Comparison of ENCODE assay signal across 8 cellular contexts in the genomic region with DNA sequence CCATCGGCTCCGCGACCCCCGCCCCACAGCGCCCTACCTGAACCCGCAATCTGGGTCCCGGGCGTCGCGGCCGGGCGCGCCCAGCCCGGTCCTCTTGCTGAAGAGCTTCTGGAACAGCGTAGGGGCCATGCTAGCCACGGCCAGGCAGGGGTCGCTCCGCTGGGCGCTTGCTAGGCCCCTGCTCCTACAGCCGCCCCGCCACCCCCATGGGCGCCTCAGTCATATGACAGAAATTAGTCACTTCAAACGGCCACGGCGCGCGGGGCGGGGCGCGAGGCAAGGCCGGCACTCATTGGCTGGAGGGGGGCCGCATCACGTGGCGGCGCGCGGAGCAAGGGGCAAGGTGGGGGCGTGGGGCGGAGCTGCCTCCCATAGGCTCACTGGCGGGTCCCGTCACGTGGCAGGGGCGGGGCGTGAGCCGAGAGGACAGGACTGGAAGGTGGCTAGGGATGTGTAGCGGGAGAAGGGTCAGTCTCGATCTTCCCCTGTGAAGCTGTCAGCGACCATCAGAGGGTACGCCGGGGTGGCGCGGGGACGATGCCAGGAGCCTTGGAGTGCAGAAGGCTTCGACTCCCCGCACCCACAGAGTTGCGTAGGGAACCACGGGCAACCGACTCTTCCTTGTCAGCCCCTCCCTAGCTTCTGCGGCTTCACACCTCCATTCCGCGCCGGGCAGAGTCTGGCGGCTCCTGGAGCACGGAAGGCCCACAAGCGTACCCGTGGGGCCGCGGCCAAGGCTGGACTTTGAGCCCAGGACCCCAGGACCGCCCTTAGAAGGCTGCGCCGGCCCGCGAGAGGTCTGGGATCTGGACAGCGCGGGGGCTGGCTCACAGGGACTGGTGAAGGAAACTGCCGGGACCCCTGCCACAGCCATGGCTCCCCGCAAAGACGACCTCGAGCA. TPM values are rescaled to one million over a fixed set of nuclear protein-coding genes. Genes with fewer than 3 reads are reported as not detected.
A peak's percentile ranks its signal among the peaks of the same experiment; 100 is the strongest.
DNase-seq lines count a peak whose midpoint lies in the region; ATAC-seq and TF ChIP-seq lines count a peak whose summit lies in the region.

Gene FNIP1 (minus strand): TSS at position 225 of the 901 bp plus-strand sequence. CDS start 96 bp downstream, at position 129.

- intact Hi-C loops in left lung (cut with DNase I): no loop called here

- H3K4me2 ChIP-seq in BLaER1 treated with 17β-estradiol and CSF1 and Interleukin-3, amounts not matched to agents 10 nM and 100 nM: peak within 1 kb of the TSS; percentile 87 to 100 (median 97)

- peaks cover 24 to 45% (median 35%) of the 10 kb centered on the region in 10 experiments for H3K4me1 ChIP-seq in BLaER1 treated with 17β-estradiol and CSF1 and Interleukin-3, amounts not matched to agents 10 nM and 100 nM
- H3K4me1 ChIP-seq in left lung: peaks cover 15 to 39% of the 10 kb centered on the region in 2 donors

- ATAC-seq in GM19351 (IDR thresholded peaks at IDR 0.05; ENCODE audit: unreplicated experiment): peak; percentile 83
- peak; percentile 94 for ATAC-seq in HG03521 (IDR thresholded peaks at IDR 0.05; ENCODE audit: unreplicated experiment)
- ATAC-seq in left lung: peak; percentile 97

- no peak for TF ChIP-seq CTCF in left lung (IDR thresholded peaks at IDR 0.05)

- DNase-seq in NCI-H748 (lab: John Stamatoyannopoulos, UW; ENCODE audit: unreplicated experiment) (peak; percentile 99), dedifferentiated amniotic fluid mesenchymal stem cell (ENCODE audit: extremely low spot score) (peak; percentile 95), left lung (peak; percentile 100)
- peak; percentile 98 for DNase-seq in activated CD4-positive, alpha-beta T cell treated with anti-CD3 and anti-CD28 coated beads, Interleukin-2, amount 50 U/mL, for 1 hour
- DNase-seq in stimulated activated CD4-positive, alpha-beta T cell treated with anti-CD3 and anti-CD28 coated beads, Interleukin-2, amount 100 ng/mL, for 48 hours: peak; percentile 97

- peak within 1 kb of the TSS; percentile 86 to 99 (median 93) for H3K4me3 ChIP-seq in BLaER1 treated with 17β-estradiol and CSF1 and Interleukin-3, amounts not matched to agents 10 nM and 100 nM
- H3K4me3 ChIP-seq in left lung: peak within 1 kb of the TSS; percentile 68 to 97

- no peaks in the 10 kb centered on the region for H3K27me3 ChIP-seq in BLaER1 treated with 17β-estradiol and CSF1 and Interleukin-3, amounts not matched to agents 10 nM and 100 nM
- H3K27me3 ChIP-seq in left lung: no peaks in the 10 kb centered on the region

- peak within 1 kb of the TSS; percentile 90 to 100 (median 99) for H3K27ac ChIP-seq in BLaER1 treated with 17β-estradiol and CSF1 and Interleukin-3, amounts not matched to agents 10 nM and 100 nM
- peak within 1 kb of the TSS; percentile 97 to 100 for H3K27ac ChIP-seq in left lung

- H3K9me3 ChIP-seq in BLaER1 treated with 17β-estradiol and CSF1 and Interleukin-3, amounts not matched to agents 10 nM and 100 nM (replicated peaks in 1 of 11): no peaks in the 10 kb centered on the region
- no peaks in the 10 kb centered on the region for H3K9me3 ChIP-seq in left lung

- H3K9ac ChIP-seq in BLaER1 treated with 17β-estradiol and CSF1 and Interleukin-3, amounts not matched to agents 10 nM and 100 nM: peak within 1 kb of the TSS; percentile 94 to 100 (median 99)

- H4K20me1 ChIP-seq in BLaER1 treated with 17β-estradiol and CSF1 and Interleukin-3, amounts not matched to agents 10 nM and 100 nM: peaks cover 16 to 45% (median 42%) of the 10 kb centered on the region in 11 experiments; a peak in 20 of 22 replicates

- H3K36me3 ChIP-seq in BLaER1 treated with 17β-estradiol and CSF1 and Interleukin-3, amounts not matched to agents 10 nM and 100 nM: peaks cover 0 to 21% (median 18%) of the 10 kb centered on the region in 11 experiments; a peak in 19 of 22 replicates
- H3K36me3 ChIP-seq in left lung: no peaks in the 10 kb centered on the region

RNA-seq across cellular contexts. Expression of gene FNIP1, which starts in this region (rescaled TPM):
- 10 to 100 TPM; 36.5 to 49.3 TPM for total RNA-seq in left lung

Comparison
In these comparisons a context has a peak if more than half of its experiments do, and no peak if none do; other contexts are left out.
1. Peak in every context shown above with its lines: DNase-seq, ATAC-seq, H3K4me3 ChIP-seq and H3K27ac ChIP-seq.